In the genomic region with DNA sequence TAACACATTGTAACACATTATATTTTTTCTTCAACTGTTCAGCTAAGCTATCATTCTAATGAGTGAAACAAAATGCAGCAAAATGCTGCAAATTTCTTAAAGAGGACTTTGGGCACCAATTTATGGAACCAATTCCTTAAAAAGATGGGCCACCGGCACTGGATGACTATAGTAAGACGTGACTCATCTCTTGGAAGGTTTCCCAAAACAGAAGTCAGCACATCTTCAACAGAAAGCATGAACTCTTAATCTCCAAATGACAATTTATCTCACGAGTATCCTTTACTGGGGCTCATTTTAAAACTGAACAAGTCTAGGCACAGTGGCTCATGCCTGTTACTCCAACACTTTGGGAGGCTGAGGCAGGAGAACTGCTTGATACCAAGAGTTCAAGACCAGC, we compare ENCODE assay signal across 13 cellular contexts.
DNase-seq lines count a peak whose midpoint lies in the region; ATAC-seq, FAIRE-seq and TF ChIP-seq lines count a peak whose summit lies in the region.
"Had no signal": no experiment of that assay in that cellular context is flagged by ENCODE, and none has a peak within 500 bp of the region (broad histone marks: within the 10 kb centered on the region; RNA-seq: fewer than 3 reads in every experiment).

No MANE protein-coding gene starts in this region.

- H4K20me1 ChIP-seq in endothelial cell of umbilical vein (replicated peaks; ENCODE audit: control insufficient read depth, extremely low read depth, insufficient read depth, low read length): no peaks in the 10 kb centered on the region

- H3K27ac ChIP-seq in endothelial cell of umbilical vein (ENCODE audit: insufficient read depth, low read depth, low read length) (no peak overlapping the region), WERI-Rb-1 (no peak overlapping the region)

- no peaks in the 10 kb centered on the region for H3K36me3 ChIP-seq in endothelial cell of umbilical vein (ENCODE audit: control insufficient read depth in 2 of 2, extremely low read depth in 1 of 2, insufficient read depth in 2 of 2, low read length in 2 of 2)
- no peaks in the 10 kb centered on the region for H3K36me3 ChIP-seq in WERI-Rb-1

- no peak overlapping the region for H3K9ac ChIP-seq in endothelial cell of umbilical vein (replicated peaks; ENCODE audit: extremely low read depth, insufficient read depth, low read length)

- H3K9me1 ChIP-seq in endothelial cell of umbilical vein (replicated peaks; ENCODE audit: control insufficient read depth, extremely low read depth, insufficient read depth, low read length): no peaks in the 10 kb centered on the region

- H3K79me2 ChIP-seq in endothelial cell of umbilical vein (ENCODE audit: control insufficient read depth, insufficient read depth, low read length): no peaks in the 10 kb centered on the region

- TF ChIP-seq POLR2A in endothelial cell of umbilical vein (IDR thresholded peaks at IDR 0.05; ENCODE audit: low read depth, low read length): no peak

- H3K27me3 ChIP-seq in endothelial cell of umbilical vein (ENCODE audit: control insufficient read depth in 2 of 2, insufficient read depth in 2 of 2, low read length in 2 of 2): no peaks in the 10 kb centered on the region
- no peaks in the 10 kb centered on the region for H3K27me3 ChIP-seq in WERI-Rb-1 (ENCODE audit: insufficient read depth, low read depth, severe bottlenecking)

- DNase-seq in EH (ENCODE audit: low read depth) (peak; percentile 91), NCI-H446 (lab: John Stamatoyannopoulos, UW) (peak; percentile 28 to 71), endothelial cell of umbilical vein (ENCODE audit: low read depth, low spot score) (peak; percentile 25), non-pigmented ciliary epithelial cell (ENCODE audit: low read depth) (peak; percentile 38), WERI-Rb-1 (no peak), GOT3 (lab: John Stamatoyannopoulos, UW) (no peak)
- DNase-seq: activated CD4-positive, alpha-beta T cell treated with anti-CD3 and anti-CD28 coated beads, Interleukin-2, amount 10 ng/mL, durations not matched to agents 24 days and 14 days; Calu3; H7; substantia nigra had no signal

- no peak for FAIRE-seq in endothelial cell of umbilical vein (lab: Jason Lieb, UNC)
- FAIRE-seq: GM12891 had no signal

- no peak overlapping the region for H2AFZ ChIP-seq in endothelial cell of umbilical vein (ENCODE audit: low read depth, low read length)

- dilution Hi-C loops in endothelial cell of umbilical vein (cut with MboI; ENCODE audit: extremely low pct_ligation_motif_present, low sequenced_read_pairs): no loop called here

- H3K9me3 ChIP-seq in endothelial cell of umbilical vein (replicated peaks; ENCODE audit: control insufficient read depth, insufficient read depth, low read length): no peaks in the 10 kb centered on the region
- H3K9me3 ChIP-seq in WERI-Rb-1 (ENCODE audit: severe bottlenecking): no peaks in the 10 kb centered on the region

- TF ChIP-seq CTCF in endothelial cell of umbilical vein (IDR thresholded peaks at IDR 0.05; ENCODE audit: extremely low read depth in 1 of 2, insufficient read depth in 1 of 2, low read depth in 1 of 2, low read length in 2 of 2): no peak
- no peak for TF ChIP-seq CTCF in WERI-Rb-1 (IDR thresholded peaks at IDR 0.05; ENCODE audit: low read depth, low read length)

- H3K4me3 ChIP-seq in endothelial cell of umbilical vein (replicated peaks in 1 of 3; ENCODE audit: insufficient read depth in 1 of 3, low read depth in 1 of 3, low read length in 3 of 3) (no peak overlapping the region), WERI-Rb-1 (ENCODE audit: low read depth, low read length) (no peak overlapping the region)

- intact Hi-C loops in endothelial cell of umbilical vein (cut with micrococcal nuclease): no loop called here

- peaks cover 5% of the 10 kb centered on the region for H3K4me1 ChIP-seq in endothelial cell of umbilical vein (ENCODE audit: control insufficient read depth, extremely low read depth, insufficient read depth, low read length)

- CTCF ChIA-PET in endothelial cell of umbilical vein (lab: Charles Lee): no interaction called here

- POLR2A ChIA-PET in endothelial cell of umbilical vein (lab: Charles Lee): no interaction called here

- ATAC-seq in HG03175 (IDR thresholded peaks at IDR 0.05; ENCODE audit: unreplicated experiment) (no peak), GM21576 (IDR thresholded peaks at IDR 0.05; ENCODE audit: unreplicated experiment) (no peak)

- H3K4me2 ChIP-seq in endothelial cell of umbilical vein (ENCODE audit: insufficient read depth, low read length): no peak overlapping the region

- no TSS peak for BruUV-seq in endothelial cell of umbilical vein (replicated peaks; lab: Mats Ljungman, UMichigan)

TF ChIP-seq in endothelial cell of umbilical vein, 7 proteins besides CTCF, POLR2A, EP300 and RAD21:
- no peak for TF ChIP-seq MYC (IDR thresholded peaks at IDR 0.05; ENCODE audit: low read depth, low read length)
- peak; percentile 44 for TF ChIP-seq FOS (IDR thresholded peaks at IDR 0.05; ENCODE audit: borderline replicate concordance, insufficient read depth, low read length)

Comparison
In these comparisons a context has a peak if more than half of its experiments do, and no peak if none do; other contexts are left out.
1. DNase-seq: peak in EH (single experiment), NCI-H446 (2 of 2), endothelial cell of umbilical vein (single experiment) and non-pigmented ciliary epithelial cell (single experiment); none in WERI-Rb-1 (single experiment) and GOT3 (single experiment).